15 cellular contexts compared by ENCODE assay signal in genomic region chr17:81664051-81664470, GRCh38. TPM values are rescaled to one million over a fixed set of nuclear protein-coding genes. Genes with fewer than 3 reads are reported as not detected.
DNase-seq lines count a peak whose midpoint lies in the region; ATAC-seq and TF ChIP-seq lines count a peak whose summit lies in the region.
"Had no signal": no experiment of that assay in that cellular context is flagged by ENCODE, and none has a peak within 500 bp of the region (broad histone marks: within the 10 kb centered on the region; RNA-seq: fewer than 3 reads in every experiment).

No MANE protein-coding gene starts in this region.

- no peaks in the 10 kb centered on the region for H3K9me2 ChIP-seq in HCT116 (ENCODE audit: insufficient read depth)

- peaks cover 13 to 74% (median 37%) of the 10 kb centered on the region in 4 donors for H3K4me1 Mint-ChIP-seq in CD4-positive, alpha-beta memory T cell
- peaks cover 34% of the 10 kb centered on the region for H3K4me1 Mint-ChIP-seq in activated naive CD8-positive, alpha-beta T cell (ENCODE audit: low read depth)
- peaks cover 21% of the 10 kb centered on the region for H3K4me1 Mint-ChIP-seq in nephron

- BruUV-seq in HCT116 (replicated peaks; lab: Mats Ljungman, UMichigan): no TSS peak

- TF ChIP-seq RAD21 in HCT116 (IDR thresholded peaks at IDR 0.05; ENCODE audit: low read depth): no peak

- no peaks in the 10 kb centered on the region for H3K27me3 ChIP-seq in CD4-positive, alpha-beta memory T cell (ENCODE audit: insufficient read depth, low read length)
- no peaks in the 10 kb centered on the region for H3K27me3 ChIP-seq in HCT116 (ENCODE audit: insufficient read depth, low read length)
- H3K27me3 ChIP-seq: gastroesophageal sphincter, neutrophil had no signal

- POLR2A ChIA-PET in CD4-positive, alpha-beta memory T cell (lab: Charles Lee; ENCODE audit: partially characterized antibody): interaction anchor here (0.6 to 4.9 kb wide), 4 partner anchors 20 to 425 kb away, joined by 3 to 65 read pairs (median 4); partner anchors contain the start of genes ARL16, HGS, NDUFAF8 and TEPSIN
- POLR2A ChIA-PET in HCT116 (lab: Charles Lee): interaction anchor here (0.9 kb wide), 1 partner anchor 20 kb away, joined by 3 read pairs; the partner anchor contains the start of gene HGS

- H2AFZ ChIP-seq in HCT116 (ENCODE audit: low read depth, low read length, poor library complexity, severe bottlenecking): no peak overlapping the region

- peak overlapping the region; percentile 97 for H3K9ac ChIP-seq in HCT116 (ENCODE audit: low read length)

- H3K36me3 Mint-ChIP-seq in CD4-positive, alpha-beta memory T cell: peaks cover 0 to 14% of the 10 kb centered on the region in 2 donors
- H3K36me3 Mint-ChIP-seq in activated naive CD8-positive, alpha-beta T cell: no peaks in the 10 kb centered on the region
- peaks cover 9% of the 10 kb centered on the region for H3K36me3 Mint-ChIP-seq in nephron (ENCODE audit: low read depth)

- RAD21 ChIA-PET in HCT116 (lab: Charles Lee; ENCODE audit: low non-redundant PET in 1 of 2, low total read pairs in 2 of 2, uncharacterized antibody in 2 of 2, unreplicated experiment in 2 of 2): no interaction called here

- peak overlapping the region; percentile 16 for H3K27ac ChIP-seq in CD4-positive, alpha-beta memory T cell (ENCODE audit: low read depth, low read length)
- H3K27ac ChIP-seq in HCT116 (ENCODE audit: low read depth, low read length): peak overlapping the region; percentile 86
- H3K27ac ChIP-seq: C4-2B, gastroesophageal sphincter, neutrophil had no signal

- peaks cover 3% of the 10 kb centered on the region; the same call in 1 of the 2 replicates for H4K20me1 ChIP-seq in HCT116 (ENCODE audit: insufficient read depth)

- H3K4me3 ChIP-seq in CD4-positive, alpha-beta memory T cell (ENCODE audit: low read length in 2 of 2): no peak overlapping the region
- H3K4me3 ChIP-seq in HCT116 (replicated peaks in 1 of 2; ENCODE audit: low read depth in 1 of 2, low read length in 2 of 2): peak overlapping the region in 1 of 2 experiments; percentile 19; a peak in 1 of 4 replicates
- H3K4me3 ChIP-seq: gastroesophageal sphincter had no signal

- peak overlapping the region; percentile 89 for H3K4me2 ChIP-seq in HCT116 (ENCODE audit: low read length)

- H3K9me3 Mint-ChIP-seq in CD4-positive, alpha-beta memory T cell: no peaks in the 10 kb centered on the region
- no peaks in the 10 kb centered on the region for H3K9me3 Mint-ChIP-seq in activated naive CD8-positive, alpha-beta T cell (ENCODE audit: low read depth)
- H3K9me3 Mint-ChIP-seq in nephron: no peaks in the 10 kb centered on the region

- peaks cover 42% of the 10 kb centered on the region for H3K79me2 ChIP-seq in HCT116 (ENCODE audit: insufficient read depth, low read length)

- TF ChIP-seq CTCF in HCT116 (IDR thresholded peaks at IDR 0.05 in 2 of 3, conservative IDR thresholded peaks at IDR 0.05 in 1 of 3; ENCODE audit: borderline replicate concordance in 1 of 3, insufficient read depth in 1 of 3, low read depth in 2 of 3, low read length in 2 of 3) (no peak), nephron (IDR thresholded peaks at IDR 0.05; ENCODE audit: unreplicated experiment in 3 of 3) (no peak)

- no peak for DNase-seq in CD4-positive, alpha-beta memory T cell
- DNase-seq in HCT116 (ENCODE audit: low read depth, low spot score) (peak; percentile 64), NCI-H1417 treated with DMSO at 0.1 percent for 48 hours (lab: John Stamatoyannopoulos, UW) (no peak), NCI-H2227 treated with DMSO at 0.1 percent for 48 hours (lab: John Stamatoyannopoulos, UW) (no peak)
- DNase-seq: activated CD4-positive, CD25-positive, alpha-beta regulatory T cell treated with anti-CD3 and anti-CD28 coated beads, Interleukin-2, amount 50 U/mL, for 72 hours; mesendoderm; NCI-H82 had no signal

- CTCF ChIA-PET in CD4-positive, alpha-beta memory T cell (lab: Charles Lee; ENCODE audit: partially characterized antibody): interaction anchor here (0.7 kb wide), 1 partner anchor 12 kb away, joined by 3 read pairs; no protein-coding TSS in a partner anchor
- CTCF ChIA-PET in HCT116 (lab: Charles Lee): no interaction called here

- intact Hi-C loops in CD4-positive, alpha-beta memory T cell (cut with micrococcal nuclease): no loop called here
- intact Hi-C loops in HCT116 (cut with micrococcal nuclease): no loop called here

- TF ChIP-seq POLR2A in HCT116 (IDR thresholded peaks at IDR 0.05; ENCODE audit: borderline replicate concordance, extremely low read depth, insufficient read depth, insufficient read length): no peak

- H3K36me3 ChIP-seq in CD4-positive, alpha-beta memory T cell (ENCODE audit: insufficient read depth, low read length): no peaks in the 10 kb centered on the region
- H3K36me3 ChIP-seq in HCT116 (ENCODE audit: control insufficient read depth in 1 of 2, insufficient read depth in 2 of 2, low read length in 2 of 2): peaks cover 6 to 19% of the 10 kb centered on the region in 2 experiments; a peak in 3 of 4 replicates

- H3K9me3 ChIP-seq in CD4-positive, alpha-beta memory T cell (ENCODE audit: control insufficient read depth in 1 of 2, low read length in 2 of 2): no peaks in the 10 kb centered on the region
- H3K9me3 ChIP-seq in HCT116 (ENCODE audit: control insufficient read depth in 1 of 2, insufficient read depth in 1 of 2, low read depth in 1 of 2, low read length in 2 of 2): no peaks in the 10 kb centered on the region
- H3K9me3 ChIP-seq: gastroesophageal sphincter, neutrophil had no signal

- ATAC-seq in HCT116 (peak; percentile 46), GM19035 (IDR thresholded peaks at IDR 0.05; ENCODE audit: unreplicated experiment) (no peak)
- ATAC-seq: gastroesophageal sphincter had no signal

- peaks cover 60% of the 10 kb centered on the region for H3K4me1 ChIP-seq in CD4-positive, alpha-beta memory T cell (ENCODE audit: insufficient read depth, low read length)
- H3K4me1 ChIP-seq in HCT116 (ENCODE audit: control insufficient read depth in 1 of 2, insufficient read depth in 2 of 2, low read length in 2 of 2): peaks cover 40 to 48% of the 10 kb centered on the region in 2 experiments

- peak overlapping the region in 4 of 7 donors; percentile 47 to 88 (median 69) for H3K27ac Mint-ChIP-seq in CD4-positive, alpha-beta memory T cell
- H3K27ac Mint-ChIP-seq in activated naive CD8-positive, alpha-beta T cell: peak overlapping the region; percentile 81
- no peak overlapping the region for H3K27ac Mint-ChIP-seq in nephron

- H3K27me3 Mint-ChIP-seq in CD4-positive, alpha-beta memory T cell: no peaks in the 10 kb centered on the region
- H3K27me3 Mint-ChIP-seq in activated naive CD8-positive, alpha-beta T cell: no peaks in the 10 kb centered on the region
- H3K27me3 Mint-ChIP-seq in nephron (ENCODE audit: low read depth): no peaks in the 10 kb centered on the region

- H3K4me3 Mint-ChIP-seq in CD4-positive, alpha-beta memory T cell: peak overlapping the region in 5 of 8 donors; percentile 31 to 81 (median 52)
- H3K4me3 Mint-ChIP-seq in activated naive CD8-positive, alpha-beta T cell: peak overlapping the region; percentile 96
- peak overlapping the region; percentile 25 to 52 (median 44) for H3K4me3 Mint-ChIP-seq in nephron

TF ChIP-seq in HCT116, 20 proteins besides CTCF, POLR2A, EP300 and RAD21:
- TF ChIP-seq EZH2 (IDR thresholded peaks at IDR 0.05): no peak
- no peak for TF ChIP-seq ZNF274 (IDR thresholded peaks at IDR 0.05; ENCODE audit: low read depth, low read length)
- no peak for TF ChIP-seq ELF1 (IDR thresholded peaks at IDR 0.05; ENCODE audit: borderline replicate concordance, low read depth)
- no peak; the same call in 1 of the 2 replicates for TF ChIP-seq ZFX (IDR thresholded peaks at IDR 0.05)
- TF ChIP-seq POLR2AphosphoS5 (IDR thresholded peaks at IDR 0.05; ENCODE audit: low read depth, low read length): peak; percentile 56; the same call in 1 of the 2 replicates
- peak; percentile 62; the same call in 1 of the 2 replicates for TF ChIP-seq MAX (IDR thresholded peaks at IDR 0.05)
- peak; percentile 79; the same call in 1 of the 2 replicates for TF ChIP-seq CBX3 (IDR thresholded peaks at IDR 0.05; ENCODE audit: low read depth)
- TF ChIP-seq EGR1 (IDR thresholded peaks at IDR 0.05; ENCODE audit: low read depth): peak; percentile 78

RNA-seq across cellular contexts. Expression of gene OXLD1, which starts 2.3 kb away (rescaled TPM):
- total RNA-seq in CD4-positive, alpha-beta memory T cell: 10 to 100 TPM; 52.5 to 60.8 TPM
- 10 to 100 TPM; 68.8 to 83.2 TPM for polyA plus RNA-seq in CD4-positive, alpha-beta memory T cell
- total RNA-seq in HCT116 (2021; ENCODE audit: unreplicated experiment): 75.9 TPM
- polyA plus RNA-seq in HCT116 (2012): 79.6 and 84.0 TPM in 2 replicates

RNA-seq across cellular contexts. Expression of gene CCDC137, which starts 2.5 kb away (rescaled TPM):
- total RNA-seq in CD4-positive, alpha-beta memory T cell: 10 to 100 TPM; 28.0 to 29.3 TPM
- polyA plus RNA-seq in CD4-positive, alpha-beta memory T cell: 10 to 100 TPM in 1 of 2 donors, 1 to 10 TPM in 1; 5.3 to 17.0 TPM
- total RNA-seq in HCT116 (2021; ENCODE audit: unreplicated experiment): 77.5 TPM
- 39.7 and 42.4 TPM in 2 replicates for polyA plus RNA-seq in HCT116 (2012)

RNA-seq across cellular contexts. Expression of gene PDE6G, which starts 7.7 kb away (rescaled TPM):
- total RNA-seq in CD4-positive, alpha-beta memory T cell: 1 to 10 TPM in 1 of 2 experiments, under 1 TPM in 1; 0.87 to 1.3 TPM
- 1 to 10 TPM in 1 of 2 donors, under 1 TPM in 1; 0.83 to 1.2 TPM for polyA plus RNA-seq in CD4-positive, alpha-beta memory T cell
- total RNA-seq in HCT116 (2021; ENCODE audit: unreplicated experiment): not detected
- 0.10 TPM in 1 of 2 replicates, not detected in the other for polyA plus RNA-seq in HCT116 (2012)
- total RNA-seq: H4, RPMI7951 had no signal

RNA-seq across cellular contexts. Expression of gene ARL16, which starts 19.5 kb away (rescaled TPM):
- total RNA-seq in CD4-positive, alpha-beta memory T cell: 10 to 100 TPM; 25.9 to 27.7 TPM
- polyA plus RNA-seq in CD4-positive, alpha-beta memory T cell: 10 to 100 TPM; 25.3 to 45.5 TPM
- 47.5 TPM for total RNA-seq in HCT116 (2021; ENCODE audit: unreplicated experiment)
- 39.0 and 43.1 TPM in 2 replicates for polyA plus RNA-seq in HCT116 (2012)

RNA-seq across cellular contexts. Expression of gene HGS, which starts 19.8 kb away (rescaled TPM):
- 100 to 1,000 TPM; 182 to 206 TPM for total RNA-seq in CD4-positive, alpha-beta memory T cell
- 10 to 100 TPM; 18.9 to 46.4 TPM for polyA plus RNA-seq in CD4-positive, alpha-beta memory T cell
- 231 TPM for total RNA-seq in HCT116 (2021; ENCODE audit: unreplicated experiment)
- polyA plus RNA-seq in HCT116 (2012): 235 and 241 TPM in 2 replicates

Comparison
In these comparisons a context has a peak if more than half of its experiments do, and no peak if none do; other contexts are left out.
1. H3K27ac Mint-ChIP-seq: peak in CD4-positive, alpha-beta memory T cell (4 of 7) and activated naive CD8-positive, alpha-beta T cell (single experiment); none in nephron (0 of 3).
2. H3K4me3 Mint-ChIP-seq: peak in every context shown above with its lines; median percentile 96 in activated naive CD8-positive, alpha-beta T cell; 52 in CD4-positive, alpha-beta memory T cell; 44 in nephron.